9 cellular contexts compared by ENCODE assay signal in the genomic region with DNA sequence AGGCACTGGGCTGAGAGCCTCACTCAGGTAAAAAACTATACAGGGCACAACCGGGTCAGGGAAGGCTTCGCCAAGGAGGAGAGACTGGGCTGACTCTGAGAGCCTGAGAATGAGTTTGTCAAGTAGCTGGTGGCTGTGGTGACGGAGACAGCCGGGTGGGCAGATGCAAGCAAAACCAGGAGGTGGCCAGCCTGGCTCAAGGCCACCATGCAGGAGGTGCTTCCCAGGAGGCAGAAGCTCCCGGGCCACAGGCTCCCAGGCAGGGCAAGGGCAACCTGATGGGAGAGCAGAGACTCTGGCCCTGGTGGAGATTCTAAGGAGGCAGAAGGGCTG. TPM values are rescaled to one million over a fixed set of nuclear protein-coding genes. Genes with fewer than 3 reads are reported as not detected.
DNase-seq lines count a peak whose midpoint lies in the region; ATAC-seq and TF ChIP-seq lines count a peak whose summit lies in the region.
"Had no signal": no experiment of that assay in that cellular context is flagged by ENCODE, and none has a peak within 500 bp of the region (broad histone marks: within the 10 kb centered on the region; RNA-seq: fewer than 3 reads in every experiment).

No MANE protein-coding gene starts in this region.

- no peak overlapping the region for H4K5ac ChIP-seq in mesendoderm (ENCODE audit: low read length)

- no peak overlapping the region for H2BK15ac ChIP-seq in mesendoderm (replicated peaks; ENCODE audit: low read depth)

- peak overlapping the region; percentile 67 for H3K4me3 ChIP-seq in thoracic aorta
- no peak overlapping the region for H3K4me3 ChIP-seq in mesendoderm (ENCODE audit: low read length)

- H3K36me3 Mint-ChIP-seq in activated naive CD4-positive, alpha-beta T cell treated with anti-CD3 and anti-CD28 coated beads, Interleukin-2, amount 50 U/mL, for 72 hours = peaks cover 4 to 10% of the 10 kb centered on the region in 2 donors
- no peaks in the 10 kb centered on the region for H3K36me3 Mint-ChIP-seq in activated naive CD4-positive, alpha-beta T cell treated with anti-CD3 and anti-CD28 coated beads for 36 hours (ENCODE audit: low read depth)
- H3K36me3 Mint-ChIP-seq in activated T-helper 2 cell treated with anti-CD3 and anti-CD28 coated beads, Interferon-gamma antibody, Interleukin-2, Interleukin-4, amounts not matched to agents 10 μg/mL and 5 μg/mL and 100 μg/mL, durations not matched to agents 14 hours and 24 hours and 36 hours (ENCODE audit: low read depth) = no peaks in the 10 kb centered on the region

- H3K79me1 ChIP-seq in mesendoderm (ENCODE audit: low read length) = no peaks in the 10 kb centered on the region

- H3K4me2 ChIP-seq in mesendoderm (ENCODE audit: low read length) = no peak overlapping the region

- no peak overlapping the region for H3K9ac ChIP-seq in mesendoderm (ENCODE audit: low read length)

- no peak for TF ChIP-seq CTCF in thoracic aorta (IDR thresholded peaks at IDR 0.05)

- H3K27me3 ChIP-seq in thoracic aorta (replicated peaks; ENCODE audit: insufficient read depth) (peaks cover 4% of the 10 kb centered on the region), mesendoderm (ENCODE audit: insufficient read depth, low read length, poor library complexity) (peaks cover 42% of the 10 kb centered on the region)

- no peak overlapping the region for H2AK5ac ChIP-seq in mesendoderm (ENCODE audit: low read length)

- no peaks in the 10 kb centered on the region for H3K36me3 ChIP-seq in thoracic aorta
- H3K36me3 ChIP-seq in mesendoderm (ENCODE audit: control insufficient read depth, insufficient read depth, low read length) = no peaks in the 10 kb centered on the region

- H3K27ac Mint-ChIP-seq in activated naive CD4-positive, alpha-beta T cell treated with anti-CD3 and anti-CD28 coated beads, Interleukin-2, amount 50 U/mL, for 72 hours = no peak overlapping the region
- no peak overlapping the region for H3K27ac Mint-ChIP-seq in activated naive CD4-positive, alpha-beta T cell treated with anti-CD3 and anti-CD28 coated beads for 36 hours
- no peak overlapping the region for H3K27ac Mint-ChIP-seq in activated T-helper 2 cell treated with anti-CD3 and anti-CD28 coated beads, Interferon-gamma antibody, Interleukin-2, Interleukin-4, amounts not matched to agents 10 μg/mL and 5 μg/mL and 100 μg/mL, durations not matched to agents 14 hours and 24 hours and 36 hours

- H2BK5ac ChIP-seq in mesendoderm (ENCODE audit: low read length) = no peak overlapping the region

- no peaks in the 10 kb centered on the region for H3K79me2 ChIP-seq in mesendoderm (ENCODE audit: control insufficient read depth, insufficient read depth, low read length)

- H3K4me3 Mint-ChIP-seq in activated naive CD4-positive, alpha-beta T cell treated with anti-CD3 and anti-CD28 coated beads for 36 hours = no peak overlapping the region
- H3K4me3 Mint-ChIP-seq in activated T-helper 2 cell treated with anti-CD3 and anti-CD28 coated beads, Interferon-gamma antibody, Interleukin-2, Interleukin-4, amounts not matched to agents 10 μg/mL and 5 μg/mL and 100 μg/mL, durations not matched to agents 14 hours and 24 hours and 36 hours (ENCODE audit: low read depth) = peak overlapping the region; percentile 20

- H3K9me3 Mint-ChIP-seq in activated naive CD4-positive, alpha-beta T cell treated with anti-CD3 and anti-CD28 coated beads, Interleukin-2, amount 50 U/mL, for 72 hours = no peaks in the 10 kb centered on the region
- H3K9me3 Mint-ChIP-seq in activated naive CD4-positive, alpha-beta T cell treated with anti-CD3 and anti-CD28 coated beads for 36 hours = no peaks in the 10 kb centered on the region
- no peaks in the 10 kb centered on the region for H3K9me3 Mint-ChIP-seq in activated T-helper 2 cell treated with anti-CD3 and anti-CD28 coated beads, Interferon-gamma antibody, Interleukin-2, Interleukin-4, amounts not matched to agents 10 μg/mL and 5 μg/mL and 100 μg/mL, durations not matched to agents 14 hours and 24 hours and 36 hours

- no CpG with 5 or more reads among the region's 5 CpGs for WGBS in mesendoderm (ENCODE audit: extremely low coverage, insufficient coverage, low lambda C conversion rate)

- H3K9me3 ChIP-seq in thoracic aorta = no peaks in the 10 kb centered on the region

- no peak overlapping the region for H2BK120ac ChIP-seq in mesendoderm (ENCODE audit: low read depth, low read length)

- H3K4me1 ChIP-seq in thoracic aorta (ENCODE audit: control insufficient read depth in 1 of 2, low read depth in 2 of 2) = peaks cover 27 to 41% of the 10 kb centered on the region in 2 donors
- no peaks in the 10 kb centered on the region for H3K4me1 ChIP-seq in mesendoderm (ENCODE audit: control insufficient read depth, low read depth, low read length)

- intact Hi-C loops in activated naive CD4-positive, alpha-beta T cell treated with anti-CD3 and anti-CD28 coated beads for 36 hours (cut with micrococcal nuclease) = loop anchor here (1.0 to 2.0 kb wide), 5 partner anchors 94 to 337 kb away; no protein-coding TSS in a partner anchor
- intact Hi-C loops in activated T-helper 2 cell treated with anti-CD3 and anti-CD28 coated beads, Interferon-gamma antibody, Interleukin-2, Interleukin-4, amounts not matched to agents 10 μg/mL and 5 μg/mL and 100 μg/mL, durations not matched to agents 14 hours and 24 hours and 36 hours (cut with micrococcal nuclease) = loop anchor here (1.0 to 10.0 kb wide), 3 partner anchors 182 to 332 kb away; no protein-coding TSS in a partner anchor

- peak; percentile 10 to 18 for ATAC-seq in activated naive CD4-positive, alpha-beta T cell treated with anti-CD3 and anti-CD28 coated beads, Interleukin-2, amount 50 U/mL, for 72 hours
- no peak for ATAC-seq in thoracic aorta (ENCODE audit: insufficient number of reproducible peaks, low FRiP score, low read depth)
- ATAC-seq in GM18867 (IDR thresholded peaks at IDR 0.05; ENCODE audit: unreplicated experiment) = no peak
- ATAC-seq in HG03565 (IDR thresholded peaks at IDR 0.05; ENCODE audit: unreplicated experiment) = no peak

- no peak overlapping the region for H3K18ac ChIP-seq in mesendoderm (ENCODE audit: low read length)

- H3K27ac ChIP-seq in thoracic aorta (peak overlapping the region in 1 of 2 donors; percentile 3), mesendoderm (ENCODE audit: low read depth, low read length) (no peak overlapping the region)

- H4K8ac ChIP-seq in mesendoderm (ENCODE audit: low read depth, low read length) = no peak overlapping the region

- no peak overlapping the region for H3K56ac ChIP-seq in mesendoderm (ENCODE audit: low read length)

- H3K23ac ChIP-seq in mesendoderm (ENCODE audit: low read length) = no peak overlapping the region

- no peak for DNase-seq in activated naive CD4-positive, alpha-beta T cell treated with anti-CD3 and anti-CD28 coated beads, Interleukin-2, amount 50 U/mL, for 72 hours (ENCODE audit: low spot score in 2 of 2)
- DNase-seq in activated naive CD4-positive, alpha-beta T cell treated with anti-CD3 and anti-CD28 coated beads for 36 hours = no peak
- no peak for DNase-seq in activated T-helper 2 cell treated with anti-CD3 and anti-CD28 coated beads, Interferon-gamma antibody, Interleukin-2, Interleukin-4, amounts not matched to agents 10 μg/mL and 5 μg/mL and 100 μg/mL, durations not matched to agents 14 hours and 24 hours and 36 hours (ENCODE audit: low spot score)
- peak; percentile 26 for DNase-seq in myocyte (ENCODE audit: low read depth)
- no peak for DNase-seq in thoracic aorta (ENCODE audit: low spot score)
- DNase-seq in mesendoderm = no peak
- DNase-seq: NK-92 treated with Interleukin-12 subunit alpha and Interleukin-12 subunit beta, amount 100 ng/mL, for 24 hours had no signal

- peaks cover 13% of the 10 kb centered on the region for H3K4me1 Mint-ChIP-seq in activated naive CD4-positive, alpha-beta T cell treated with anti-CD3 and anti-CD28 coated beads for 36 hours (ENCODE audit: low read depth)
- H3K4me1 Mint-ChIP-seq in activated T-helper 2 cell treated with anti-CD3 and anti-CD28 coated beads, Interferon-gamma antibody, Interleukin-2, Interleukin-4, amounts not matched to agents 10 μg/mL and 5 μg/mL and 100 μg/mL, durations not matched to agents 14 hours and 24 hours and 36 hours (ENCODE audit: low read depth) = peaks cover 10% of the 10 kb centered on the region

- H3K27me3 Mint-ChIP-seq in activated naive CD4-positive, alpha-beta T cell treated with anti-CD3 and anti-CD28 coated beads for 36 hours (ENCODE audit: low read depth) = peaks cover 46% of the 10 kb centered on the region
- H3K27me3 Mint-ChIP-seq in activated T-helper 2 cell treated with anti-CD3 and anti-CD28 coated beads, Interferon-gamma antibody, Interleukin-2, Interleukin-4, amounts not matched to agents 10 μg/mL and 5 μg/mL and 100 μg/mL, durations not matched to agents 14 hours and 24 hours and 36 hours (ENCODE audit: low read depth) = peaks cover 50% of the 10 kb centered on the region

- CTCF ChIA-PET in activated naive CD4-positive, alpha-beta T cell treated with anti-CD3 and anti-CD28 coated beads for 36 hours (lab: Charles Lee) = interaction anchor here (0.5 to 2.5 kb wide), 19 partner anchors 9 to 347 kb away, joined by 3 to 16 read pairs (median 4); no protein-coding TSS in a partner anchor

- no peak overlapping the region for H3K4ac ChIP-seq in mesendoderm (ENCODE audit: low read depth, low read length)

RNA-seq across cellular contexts. Expression of a gene that starts 2.9 kb away (rescaled TPM):
- total RNA-seq in activated naive CD4-positive, alpha-beta T cell treated with anti-CD3 and anti-CD28 coated beads, Interleukin-2, amount 50 U/mL, for 72 hours = not detected
- total RNA-seq in activated naive CD4-positive, alpha-beta T cell treated with anti-CD3 and anti-CD28 coated beads for 36 hours = not detected
- not detected in 2 replicates for total RNA-seq in activated T-helper 2 cell treated with anti-CD3 and anti-CD28 coated beads, Interferon-gamma antibody, Interleukin-2, Interleukin-4, amounts not matched to agents 10 μg/mL and 5 μg/mL and 100 μg/mL, durations not matched to agents 14 hours and 24 hours and 36 hours
- total RNA-seq in myocyte = 0.27 and 0.36 TPM in 2 replicates
- polyA plus RNA-seq in myocyte (2012) = 15.1 TPM
- 10 to 100 TPM in 1 of 2 donors, 1 to 10 TPM in 1; 2.8 to 19.4 TPM for total RNA-seq in thoracic aorta
- 0.01 TPM for polyA plus RNA-seq in mesendoderm (2013, experiment 1 of 2)
- polyA plus RNA-seq in mesendoderm (2013, experiment 2 of 2) = 0.01 TPM

Comparison
In these comparisons a context has a peak if more than half of its experiments do, and no peak if none do; other contexts are left out.
1. ATAC-seq: peak in activated naive CD4-positive, alpha-beta T cell treated with anti-CD3 and anti-CD28 coated beads, Interleukin-2, amount 50 U/mL, for 72 hours (2 of 2); none in thoracic aorta (single experiment), GM18867 (single experiment) and HG03565 (single experiment).